Comparison of ENCODE assay signal across 13 cellular contexts in genomic region chr3:157119369-157119951, GRCh38. TPM values are rescaled to one million over a fixed set of nuclear protein-coding genes. Genes with fewer than 3 reads are reported as not detected.
DNase-seq lines count a peak whose midpoint lies in the region; ATAC-seq and TF ChIP-seq lines count a peak whose summit lies in the region.
"Had no signal": no experiment of that assay in that cellular context is flagged by ENCODE, and none has a peak within 500 bp of the region (broad histone marks: within the 10 kb centered on the region; RNA-seq: fewer than 3 reads in every experiment).

No MANE protein-coding gene starts in this region.

- no peaks in the 10 kb centered on the region for H3K36me3 Mint-ChIP-seq in activated T-cell treated with anti-CD3 and anti-CD28 coated beads, Interleukin-2, amount 50 U/mL, for 4 hours (ENCODE audit: insufficient read depth)
- H3K36me3 Mint-ChIP-seq: brain had no signal

- in situ Hi-C loops in Panc1 (cut with HindIII; ENCODE audit: low pct_unique_long_range_greater_than_20kb, low sequenced_read_pairs) (no loop called here), ACHN (cut with HindIII; ENCODE audit: low pct_ligation_motif_present, low pct_unique_long_range_greater_than_20kb, low sequenced_read_pairs) (no loop called here)

- ATAC-seq in activated T-cell treated with anti-CD3 and anti-CD28 coated beads, Interleukin-2, amount 50 U/mL, for 4 hours, result peak in 1 of 2 donors; percentile 85
- ATAC-seq in Panc1, result no peak
- peak; percentile 73 for ATAC-seq in stimulated activated naive CD8-positive, alpha-beta T cell treated with anti-CD3 and anti-CD28 coated beads, Interleukin-15, Interleukin-2, amounts not matched to agents 100 U/mL and 50 U/mL, for 24 hours
- ATAC-seq in HG02798 (IDR thresholded peaks at IDR 0.05; ENCODE audit: poor library complexity, unreplicated experiment), result no peak
- ATAC-seq: esophagus mucosa had no signal

- H3K36me3 ChIP-seq in Panc1 (ENCODE audit: control insufficient read depth, insufficient read depth, low read length), result no peaks in the 10 kb centered on the region
- H3K36me3 ChIP-seq: MG63 had no signal

- peaks cover 12% of the 10 kb centered on the region for H3K4me1 Mint-ChIP-seq in activated T-cell treated with anti-CD3 and anti-CD28 coated beads, Interleukin-2, amount 50 U/mL, for 4 hours (ENCODE audit: low read depth)

- no TSS peak for BruUV-seq in Panc1 (replicated peaks; lab: Mats Ljungman, UMichigan)

- no peaks in the 10 kb centered on the region for H3K9me3 Mint-ChIP-seq in activated T-cell treated with anti-CD3 and anti-CD28 coated beads, Interleukin-2, amount 50 U/mL, for 4 hours

- no peaks in the 10 kb centered on the region for H3K27me3 ChIP-seq in Panc1 (ENCODE audit: control insufficient read depth, insufficient read depth, low read length)

- CTCF ChIA-PET in Panc1 (lab: Charles Lee), result no interaction called here

- no peaks in the 10 kb centered on the region for H3K27me3 Mint-ChIP-seq in activated T-cell treated with anti-CD3 and anti-CD28 coated beads, Interleukin-2, amount 50 U/mL, for 4 hours (ENCODE audit: low read depth)

- H3K27ac ChIP-seq in Panc1 (ENCODE audit: low read length), result peak overlapping the region; percentile 25; the same call in 1 of the 2 replicates

- no peak for TF ChIP-seq CTCF in Panc1 (IDR thresholded peaks at IDR 0.05)

- intact Hi-C loops in Panc1 (cut with micrococcal nuclease; ENCODE audit: unreplicated experiment), result no loop called here

- H3K9me3 ChIP-seq in Panc1 (ENCODE audit: control insufficient read depth, insufficient read depth, low read depth, low read length), result no peaks in the 10 kb centered on the region
- H3K9me3 ChIP-seq: MG63 had no signal

- peak; percentile 15 for DNase-seq in activated T-cell treated with anti-CD3 and anti-CD28 coated beads, Interleukin-2, amount 50 U/mL, for 4 hours
- DNase-seq in activated T-cell treated with anti-CD3 and anti-CD28 coated beads, Interleukin-2, amount 50 U/mL, for 48 hours, result no peak
- DNase-seq in Panc1 (ENCODE audit: low read depth, low spot score) (no peak), ACHN (no peak)
- peak; percentile 14 for DNase-seq in central memory CD4-positive, alpha-beta T cell
- DNase-seq in stimulated activated naive CD8-positive, alpha-beta T cell treated with anti-CD3 and anti-CD28 coated beads, Interleukin-15, Interleukin-2, amounts not matched to agents 100 U/mL and 50 U/mL, for 24 hours, result no peak
- DNase-seq in effector CD4-positive, alpha-beta T cell, result no peak
- DNase-seq: MG63, NCI-H446, Right ventricle myocardium superior had no signal

- no peak overlapping the region for H3K4me3 ChIP-seq in Panc1 (ENCODE audit: low read depth in 2 of 2, low read length in 2 of 2)
- H3K4me3 ChIP-seq: MG63 had no signal

- H3K4me1 ChIP-seq in Panc1 (ENCODE audit: control insufficient read depth, insufficient read depth, low read length), result peaks cover 24% of the 10 kb centered on the region

- POLR2A ChIA-PET in Panc1 (lab: Charles Lee), result no interaction called here

- H3K4me3 Mint-ChIP-seq in activated T-cell treated with anti-CD3 and anti-CD28 coated beads, Interleukin-2, amount 50 U/mL, for 4 hours, result no peak overlapping the region
- H3K4me3 Mint-ChIP-seq: brain had no signal

RNA-seq across cellular contexts. Expression of gene CCNL1, which starts 40.5 kb away (rescaled TPM):
- total RNA-seq in activated T-cell treated with anti-CD3 and anti-CD28 coated beads, Interleukin-2, amount 50 U/mL, for 4 hours, result 100 to 1,000 TPM; 138 to 152 (median 151) TPM
- 118 TPM for total RNA-seq in Panc1 (2021; ENCODE audit: unreplicated experiment)
- polyA plus RNA-seq in Panc1 (2012; ENCODE audit: insufficient read length), result 48.3 TPM

Comparison
In these comparisons a context has a peak if more than half of its experiments do, and no peak if none do; other contexts are left out.
1. DNase-seq: peak in activated T-cell treated with anti-CD3 and anti-CD28 coated beads, Interleukin-2, amount 50 U/mL, for 4 hours (single experiment) and central memory CD4-positive, alpha-beta T cell (single experiment); none in activated T-cell treated with anti-CD3 and anti-CD28 coated beads, Interleukin-2, amount 50 U/mL, for 48 hours (0 of 2), Panc1 (single experiment), stimulated activated naive CD8-positive, alpha-beta T cell treated with anti-CD3 and anti-CD28 coated beads, Interleukin-15, Interleukin-2, amounts not matched to agents 100 U/mL and 50 U/mL, for 24 hours (single experiment), ACHN (single experiment) and effector CD4-positive, alpha-beta T cell (single experiment).